13 cellular contexts compared by ENCODE assay signal in genomic region chr4:139522457-139522856, GRCh38. TPM values are rescaled to one million over a fixed set of nuclear protein-coding genes. Genes with fewer than 3 reads are reported as not detected.
A peak's percentile ranks its signal among the peaks of the same experiment; 100 is the strongest.
DNase-seq lines count a peak whose midpoint lies in the region; ATAC-seq, FAIRE-seq and TF ChIP-seq lines count a peak whose summit lies in the region.
"Had no signal": no experiment of that assay in that cellular context is flagged by ENCODE, and none has a peak within 500 bp of the region (broad histone marks: within the 10 kb centered on the region; RNA-seq: fewer than 3 reads in every experiment).

No MANE protein-coding gene starts in this region.

- no peak for TF ChIP-seq CTCF in right atrium auricular region (IDR thresholded peaks at IDR 0.05)
- peak; percentile 11 to 37 (median 28); a peak in 3 of 4 replicates for TF ChIP-seq CTCF in H1 (IDR thresholded peaks at IDR 0.05; ENCODE audit: control extremely low read depth in 1 of 3, insufficient read depth in 1 of 3, low read depth in 1 of 3, low read length in 3 of 3)

- H4K91ac ChIP-seq in H1 (replicated peaks; ENCODE audit: insufficient read length, low read length), result no peak overlapping the region

- H2AFZ ChIP-seq in H1 (ENCODE audit: low read length), result no peak overlapping the region
- H2AFZ ChIP-seq: parathyroid adenoma had no signal

- no peaks in the 10 kb centered on the region for H3K79me2 ChIP-seq in H1 (ENCODE audit: control insufficient read depth in 1 of 2, insufficient read depth in 2 of 2, low read length in 2 of 2)
- H3K79me2 ChIP-seq: parathyroid adenoma had no signal

- DNase-seq in Right ventricle myocardium inferior (ENCODE audit: missing footprints), result no peak
- DNase-seq in right atrium auricular region (ENCODE audit: low spot score), result no peak
- DNase-seq in H1 (ENCODE audit: low read depth in 1 of 2, low spot score in 2 of 2), result no peak
- no peak for DNase-seq in ecto neural progenitor cell (ENCODE audit: low spot score)
- DNase-seq in GM19240 (ENCODE audit: insufficient read length, low spot score), result no peak
- DNase-seq: activated CD4-positive, alpha-beta memory T cell treated with anti-CD3 and anti-CD28 coated beads for 36 hours; MM.1S; stimulated activated CD4-positive, alpha-beta T cell treated with anti-CD3 and anti-CD28 coated beads, Interleukin-1b, Interleukin-23, amount 100 ng/mL, for 48 hours; upper lobe of left lung had no signal

- H3K36me3 ChIP-seq in right atrium auricular region (peaks cover 73% of the 10 kb centered on the region), H1 (ENCODE audit: control insufficient read depth in 2 of 4, insufficient read depth in 4 of 4, low read length in 3 of 4) (no peaks in the 10 kb centered on the region), subcutaneous abdominal adipose tissue (ENCODE audit: control insufficient read depth in 5 of 5, insufficient read depth in 5 of 5, low read length in 5 of 5) (peaks cover 37 to 89% (median 63%) of the 10 kb centered on the region in 5 donors)

- H4K8ac ChIP-seq in H1 (ENCODE audit: extremely low read depth, insufficient read depth, low read length), result no peak overlapping the region

- H3K23me2 ChIP-seq in H1 (ENCODE audit: low read depth, low read length), result no peaks in the 10 kb centered on the region

- H3K27ac ChIP-seq in right atrium auricular region, result no peak overlapping the region
- no peak overlapping the region for H3K27ac ChIP-seq in H1 (ENCODE audit: low read depth, low read length)
- H3K27ac ChIP-seq in subcutaneous abdominal adipose tissue (ENCODE audit: low read depth, low read length), result peak overlapping the region; percentile 45
- H3K27ac ChIP-seq: parathyroid adenoma, upper lobe of left lung had no signal

- ATAC-seq in Right ventricle myocardium inferior, result peak; percentile 82
- ATAC-seq in HG03354 (IDR thresholded peaks at IDR 0.05; ENCODE audit: poor library complexity, severe bottlenecking, unreplicated experiment), result peak; percentile 46
- ATAC-seq in GM18517 (IDR thresholded peaks at IDR 0.05; ENCODE audit: unreplicated experiment), result no peak

- H3K9me3 ChIP-seq in right atrium auricular region (no peaks in the 10 kb centered on the region), H1 (ENCODE audit: insufficient read depth in 2 of 2, low read depth in 1 of 2, low read length in 1 of 2) (no peaks in the 10 kb centered on the region), subcutaneous abdominal adipose tissue (ENCODE audit: control insufficient read depth in 5 of 5, low read length in 5 of 5) (no peaks in the 10 kb centered on the region)
- H3K9me3 ChIP-seq: upper lobe of left lung had no signal

- no peak overlapping the region for H3K14ac ChIP-seq in H1 (ENCODE audit: insufficient read length)

- no peak overlapping the region for H2AK5ac ChIP-seq in H1 (ENCODE audit: low read depth, low read length)

- no peak overlapping the region for H2BK12ac ChIP-seq in H1 (ENCODE audit: low read depth, low read length)

- no peak overlapping the region for H2BK5ac ChIP-seq in H1 (ENCODE audit: low read depth, low read length)

- H3K18ac ChIP-seq in H1 (ENCODE audit: extremely low read depth, low read length), result no peak overlapping the region

- H2BK15ac ChIP-seq in H1 (ENCODE audit: low read length), result no peak overlapping the region

- FAIRE-seq in H1 (lab: Jason Lieb, UNC), result no peak

- no peak overlapping the region for H4K5ac ChIP-seq in H1 (ENCODE audit: insufficient read length, low read depth, low read length)

- H3K79me1 ChIP-seq in H1 (ENCODE audit: low read depth, low read length), result no peaks in the 10 kb centered on the region

- H3K4me1 ChIP-seq in right atrium auricular region (no peaks in the 10 kb centered on the region), H1 (replicated peaks in 1 of 4; ENCODE audit: control insufficient read depth in 3 of 4, insufficient read depth in 4 of 4, low read length in 3 of 4) (no peaks in the 10 kb centered on the region), subcutaneous abdominal adipose tissue (ENCODE audit: control insufficient read depth in 5 of 5, insufficient read depth in 5 of 5, low read length in 5 of 5) (peaks cover 0 to 25% (median 18%) of the 10 kb centered on the region in 5 donors)
- H3K4me1 ChIP-seq: parathyroid adenoma had no signal

- CTCF ChIA-PET in H1 (lab: Charles Lee; ENCODE audit: partially characterized antibody), result interaction anchor here (0.7 to 4.4 kb wide), 27 partner anchors 8 to 120 kb away, joined by 3 to 40 read pairs (median 4); no protein-coding TSS in a partner anchor

- no peaks in the 10 kb centered on the region for H4K20me1 ChIP-seq in H1 (replicated peaks in 1 of 2; ENCODE audit: control insufficient read depth in 1 of 2, insufficient read depth in 2 of 2, low read length in 2 of 2)

- TF ChIP-seq EP300 in H1 (IDR thresholded peaks at IDR 0.05; ENCODE audit: borderline replicate concordance in 1 of 2, low read depth in 2 of 2, low read length in 2 of 2), result no peak

- TF ChIP-seq RAD21 in H1 (IDR thresholded peaks at IDR 0.05 in 1 of 2, conservative IDR thresholded peaks at IDR 0.05 in 1 of 2; ENCODE audit: low read depth in 2 of 2, low read length in 2 of 2), result peak in 1 of 2 experiments; percentile 20; a peak in 1 of 4 replicates

- no peak overlapping the region for H3K4ac ChIP-seq in H1 (replicated peaks; ENCODE audit: insufficient read length, low read depth, low read length)

- intact Hi-C loops in Right ventricle myocardium inferior (cut with DNase I), result no loop called here

- POLR2A ChIA-PET in H1 (lab: Charles Lee; ENCODE audit: partially characterized antibody), result interaction anchor here (0.9 to 1.1 kb wide), 2 partner anchors 17 to 220 kb away, joined by 4 to 5 read pairs; partner anchors contain the start of gene NDUFC1

- no peak overlapping the region for H2BK120ac ChIP-seq in H1 (replicated peaks; ENCODE audit: low read depth, low read length)

- no peak overlapping the region for H3K56ac ChIP-seq in H1 (replicated peaks; ENCODE audit: insufficient read length, low read depth, low read length)

- no peak for TF ChIP-seq POLR2A in H1 (IDR thresholded peaks at IDR 0.05; ENCODE audit: control extremely low read depth in 1 of 2, low read depth in 2 of 2, low read length in 2 of 2)

- WGBS in H1 (ENCODE audit: extremely low coverage in 1 of 2, insufficient coverage in 1 of 2, insufficient read length in 1 of 2, insufficient replicate concordance in 2 of 2, low coverage in 1 of 2, low lambda C conversion rate in 2 of 2, missing lambda C conversion rate in 1 of 2), 2 experiments, result 91% methylated on average over 4 of the region's 4 CpGs; no CpG with 5 or more reads in 1 of the 2 experiments

- H3K4me3 ChIP-seq in right atrium auricular region (no peak overlapping the region), H1 (ENCODE audit: extremely low read depth in 1 of 4, insufficient read depth in 2 of 4, low read depth in 3 of 4, low read length in 4 of 4) (no peak overlapping the region), subcutaneous abdominal adipose tissue (ENCODE audit: low read depth in 1 of 5, low read length in 5 of 5) (no peak overlapping the region)
- H3K4me3 ChIP-seq: upper lobe of left lung had no signal

- H3K9ac ChIP-seq in H1 (replicated peaks in 1 of 4; ENCODE audit: extremely low read depth in 1 of 4, low read depth in 3 of 4, low read length in 3 of 4), result no peak overlapping the region
- H3K9ac ChIP-seq in subcutaneous abdominal adipose tissue (ENCODE audit: low read length in 5 of 5), result no peak overlapping the region
- H3K9ac ChIP-seq: parathyroid adenoma had no signal

- no peak overlapping the region for H3K23ac ChIP-seq in H1 (ENCODE audit: insufficient read length)

- H2BK20ac ChIP-seq in H1 (ENCODE audit: low read length), result no peak overlapping the region

- H3K27me3 ChIP-seq in right atrium auricular region (no peaks in the 10 kb centered on the region), H1 (replicated peaks in 1 of 4; ENCODE audit: control insufficient read depth in 3 of 4, extremely low read depth in 1 of 4, insufficient read depth in 3 of 4, low read length in 3 of 4) (no peaks in the 10 kb centered on the region), subcutaneous abdominal adipose tissue (ENCODE audit: control insufficient read depth in 5 of 5, insufficient read depth in 4 of 5, low read length in 5 of 5) (no peaks in the 10 kb centered on the region)
- H3K27me3 ChIP-seq: upper lobe of left lung had no signal

- H3K4me2 ChIP-seq in H1 (ENCODE audit: insufficient read depth in 1 of 2, low read depth in 2 of 2, low read length in 2 of 2), result no peak overlapping the region

TF ChIP-seq in H1, 55 proteins besides CTCF, POLR2A, EP300 and RAD21:
- TF ChIP-seq RFX5 (IDR thresholded peaks at IDR 0.05; ENCODE audit: borderline replicate concordance, low read depth, low read length) (no peak), SP1 (IDR thresholded peaks at IDR 0.05; ENCODE audit: low read depth, low read length) (no peak), SP4 (IDR thresholded peaks at IDR 0.05; ENCODE audit: low read length) (no peak), GTF2F1 (IDR thresholded peaks at IDR 0.05; ENCODE audit: borderline replicate concordance, low read depth, low read length) (no peak), JUN (IDR thresholded peaks at IDR 0.05; ENCODE audit: low read depth, low read length) (no peak)
TF ChIP-seq in H1: peak in this region for 0.

RNA-seq across cellular contexts. Expression of gene SETD7, which starts 33.6 kb away (rescaled TPM):
- total RNA-seq in Right ventricle myocardium inferior, result 52.2 TPM
- 10 to 100 TPM; 51.8 to 69.5 TPM for total RNA-seq in right atrium auricular region
- total RNA-seq in H1 (2021; fragmentation: NEBNext Ultra II Directional; extraction: Animal tissue kit (Norgen Biotek cat#: 25700)), result 3.4 and 4.6 TPM in 2 replicates
- 1.3 and 1.5 TPM in 2 replicates for polyA plus RNA-seq in H1 (2011; rRNA removed)
- 1.4 TPM for polyA plus RNA-seq in H1 (2011; cell fraction: cytosol; rRNA removed)
- 1.3 TPM for polyA plus RNA-seq in H1 (2011; cell fraction: nucleus; rRNA removed)
- polyA plus RNA-seq in H1 (2012, experiment 1 of 2), result 1.5 to 2.1 TPM (median 1.9 TPM) in 4 replicates
- polyA plus RNA-seq in H1 (2012, experiment 2 of 2), result 0.20 TPM
- polyA plus RNA-seq in H1 (2013, experiment 1 of 2), result 2.1 TPM
- 1.7 TPM for polyA plus RNA-seq in H1 (2013, experiment 2 of 2)
- 3.1 and 4.5 TPM in 2 replicates for polyA minus RNA-seq in H1 (2011; rRNA and poly(A)+ RNA removed)
- 1.5 TPM for polyA minus RNA-seq in H1 (2011; cell fraction: cytosol; rRNA and poly(A)+ RNA removed)
- polyA minus RNA-seq in H1 (2011; cell fraction: nucleus; rRNA and poly(A)+ RNA removed), result 3.1 TPM

Comparison
In these comparisons a context has a peak if more than half of its experiments do, and no peak if none do; other contexts are left out.
1. CTCF ChIP-seq: peak in H1 (3 of 3); none in right atrium auricular region (0 of 2).